Comparison of ENCODE assay signal across 8 cellular contexts in genomic region chr4:73259552-73260140, GRCh38. TPM values are rescaled to one million over a fixed set of nuclear protein-coding genes. Genes with fewer than 3 reads are reported as not detected.
DNase-seq lines count a peak whose midpoint lies in the region; ATAC-seq, FAIRE-seq and TF ChIP-seq lines count a peak whose summit lies in the region.

No MANE protein-coding gene starts in this region.

- no peak for TF ChIP-seq RAD21 in SK-N-SH (IDR thresholded peaks at IDR 0.05; ENCODE audit: low read length)
- no peak for TF ChIP-seq RAD21 in H1 (IDR thresholded peaks at IDR 0.05 in 1 of 2, conservative IDR thresholded peaks at IDR 0.05 in 1 of 2; ENCODE audit: low read depth in 2 of 2, low read length in 2 of 2)

- TF ChIP-seq EP300 in SK-N-SH (IDR thresholded peaks at IDR 0.05; ENCODE audit: borderline replicate concordance in 1 of 2, low read depth in 1 of 2, low read length in 1 of 2): no peak
- TF ChIP-seq EP300 in H1 (IDR thresholded peaks at IDR 0.05; ENCODE audit: borderline replicate concordance in 1 of 2, low read depth in 2 of 2, low read length in 2 of 2): no peak

- H2AFZ ChIP-seq in ACC112 (ENCODE audit: low read length, unreplicated experiment): peak overlapping the region; percentile 49
- H2AFZ ChIP-seq in SK-N-SH (ENCODE audit: low read depth): peak overlapping the region; percentile 77
- H2AFZ ChIP-seq in H1 (ENCODE audit: low read length): peak overlapping the region; percentile 96

- peak overlapping the region; percentile 100 for H3K27ac Mint-ChIP-seq in nephron progenitor cell

- H3K36me3 ChIP-seq in ACC112 (ENCODE audit: insufficient read depth, low read length): 0 out of 2 replicates have a peak, but pooled peaks cover 5% of the 10 kb centered on the region
- peaks cover 17 to 19% of the 10 kb centered on the region in 2 experiments for H3K36me3 ChIP-seq in SK-N-SH (replicated peaks in 1 of 2; ENCODE audit: control insufficient read depth in 1 of 2, insufficient read depth in 2 of 2, low read length in 1 of 2)
- peaks cover 0 to 5% (median 0%) of the 10 kb centered on the region in 4 experiments; a peak in 2 of 8 replicates for H3K36me3 ChIP-seq in H1 (ENCODE audit: control insufficient read depth in 2 of 4, insufficient read depth in 4 of 4, low read length in 3 of 4)

- no peaks in the 10 kb centered on the region for H3K36me3 Mint-ChIP-seq in nephron progenitor cell (ENCODE audit: low read depth)

- no peak overlapping the region for H3K14ac ChIP-seq in H1 (ENCODE audit: insufficient read length)

- no peak overlapping the region for H4K8ac ChIP-seq in H1 (ENCODE audit: extremely low read depth, insufficient read depth, low read length)

- TF ChIP-seq CTCF in SK-N-SH (IDR thresholded peaks at IDR 0.05) (no peak), H1 (IDR thresholded peaks at IDR 0.05; ENCODE audit: control extremely low read depth in 1 of 3, insufficient read depth in 1 of 3, low read depth in 1 of 3, low read length in 3 of 3) (no peak), nephron progenitor cell (IDR thresholded peaks at IDR 0.05) (no peak)

- H3K4me1 Mint-ChIP-seq in nephron progenitor cell: peaks cover 48% of the 10 kb centered on the region

- WGBS in SK-N-SH (ENCODE audit: low lambda C conversion rate): 3% methylated on average over 9 of the region's 9 CpGs
- WGBS in H1 (ENCODE audit: extremely low coverage in 1 of 2, insufficient coverage in 1 of 2, insufficient read length in 1 of 2, insufficient replicate concordance in 2 of 2, low coverage in 1 of 2, low lambda C conversion rate in 2 of 2, missing lambda C conversion rate in 1 of 2), 2 experiments: 5% methylated on average over 9 of the region's 9 CpGs; no CpG with 5 or more reads in 1 of the 2 experiments

- no peak overlapping the region for H3K23ac ChIP-seq in H1 (ENCODE audit: insufficient read length)

- DNase-seq in SK-N-SH (no peak), H1 (ENCODE audit: low read depth in 1 of 2, low spot score in 2 of 2) (no peak), nephron progenitor cell (peak; percentile 12), ecto neural progenitor cell (ENCODE audit: low spot score) (no peak), NCI-H1930 (lab: John Stamatoyannopoulos, UW) (no peak)

- peaks cover 2% of the 10 kb centered on the region for H3K27me3 Mint-ChIP-seq in nephron progenitor cell (ENCODE audit: low read depth, poor library complexity)

- peak overlapping the region; percentile 100 for H3K4me3 Mint-ChIP-seq in nephron progenitor cell

- H4K91ac ChIP-seq in H1 (replicated peaks; ENCODE audit: insufficient read length, low read length): peak overlapping the region; percentile 63

- H2BK20ac ChIP-seq in H1 (ENCODE audit: low read length): no peak overlapping the region

- peaks cover 28% of the 10 kb centered on the region for H3F3A ChIP-seq in SK-N-SH (replicated peaks; ENCODE audit: insufficient read depth)

- POLR2A ChIA-PET in SK-N-SH (lab: Yijun Ruan, JAX): interaction anchor here (0.6 to 1.9 kb wide), 6 partner anchors 20 to 197 kb away, joined by 3 to 8 read pairs (median 4); no protein-coding TSS in a partner anchor
- POLR2A ChIA-PET in H1 (lab: Charles Lee; ENCODE audit: partially characterized antibody): interaction anchor here (0.7 to 3.2 kb wide), 19 partner anchors 8 to 260 kb away, joined by 3 to 14 read pairs (median 4); partner anchors contain the start of gene COX18

- H3K27me3 ChIP-seq in ACC112 (ENCODE audit: insufficient read depth, low read length) (no peaks in the 10 kb centered on the region), SK-N-SH (ENCODE audit: insufficient read depth) (no peaks in the 10 kb centered on the region), H1 (replicated peaks in 1 of 4; ENCODE audit: control insufficient read depth in 3 of 4, extremely low read depth in 1 of 4, insufficient read depth in 3 of 4, low read length in 3 of 4) (no peaks in the 10 kb centered on the region)

- no peak overlapping the region for H2BK15ac ChIP-seq in H1 (ENCODE audit: low read length)

- peak overlapping the region; percentile 87 for H3K4me2 ChIP-seq in SK-N-SH
- peak overlapping the region; percentile 75 for H3K4me2 ChIP-seq in H1 (ENCODE audit: insufficient read depth in 1 of 2, low read depth in 2 of 2, low read length in 2 of 2)

- no peak overlapping the region for H2AK5ac ChIP-seq in H1 (ENCODE audit: low read depth, low read length)

- H3K9me3 ChIP-seq in SK-N-SH (no peaks in the 10 kb centered on the region), H1 (ENCODE audit: insufficient read depth in 2 of 2, low read depth in 1 of 2, low read length in 1 of 2) (no peaks in the 10 kb centered on the region)

- peaks cover 68% of the 10 kb centered on the region for H3K79me2 ChIP-seq in ACC112 (ENCODE audit: control insufficient read depth, insufficient read depth, low read length, unreplicated experiment)
- peaks cover 64% of the 10 kb centered on the region for H3K79me2 ChIP-seq in SK-N-SH (ENCODE audit: insufficient read depth)
- peaks cover 14 to 60% of the 10 kb centered on the region in 2 experiments; a peak in 3 of 4 replicates for H3K79me2 ChIP-seq in H1 (ENCODE audit: control insufficient read depth in 1 of 2, insufficient read depth in 2 of 2, low read length in 2 of 2)

- H3K4me3 ChIP-seq in ACC112 (ENCODE audit: low read depth, low read length) (peak overlapping the region; percentile 95), SK-N-SH (ENCODE audit: low read depth in 2 of 2, low read length in 1 of 2) (peak overlapping the region; percentile 75 to 94), H1 (ENCODE audit: extremely low read depth in 1 of 4, insufficient read depth in 2 of 4, low read depth in 3 of 4, low read length in 4 of 4) (peak overlapping the region; percentile 86 to 100 (median 94))

- H3K9me2 ChIP-seq in SK-N-SH: no peaks in the 10 kb centered on the region

- no peak for FAIRE-seq in H1 (lab: Jason Lieb, UNC)

- H3K56ac ChIP-seq in H1 (replicated peaks; ENCODE audit: insufficient read length, low read depth, low read length): peak overlapping the region; percentile 43

- CTCF ChIA-PET in SK-N-SH (lab: Yijun Ruan, JAX): interaction anchor here (1.1 to 6.9 kb wide), 3 partner anchors 15 to 190 kb away, joined by 3 to 48 read pairs (median 5); partner anchors contain the start of gene COX18
- CTCF ChIA-PET in H1 (lab: Charles Lee; ENCODE audit: partially characterized antibody): interaction anchor here (1.0 kb wide), 1 partner anchor 40 kb away, joined by 3 read pairs; no protein-coding TSS in a partner anchor

- H3K79me1 ChIP-seq in H1 (ENCODE audit: low read depth, low read length): no peaks in the 10 kb centered on the region; the same call in 1 of the 2 replicates

- H3K27ac ChIP-seq in ACC112 (ENCODE audit: low read depth, low read length) (peak overlapping the region; percentile 89), SK-N-SH (ENCODE audit: low read depth in 2 of 2, low read length in 1 of 2) (peak overlapping the region; percentile 94 to 99), H1 (ENCODE audit: low read depth, low read length) (peak overlapping the region; percentile 99)

- no peak overlapping the region for H3K4ac ChIP-seq in H1 (replicated peaks; ENCODE audit: insufficient read length, low read depth, low read length)

- no peak overlapping the region for H2BK12ac ChIP-seq in H1 (ENCODE audit: low read depth, low read length)

- H3K9me3 Mint-ChIP-seq in nephron progenitor cell: no peaks in the 10 kb centered on the region

- no peaks in the 10 kb centered on the region; the same call in 1 of the 2 replicates for H3K23me2 ChIP-seq in H1 (ENCODE audit: low read depth, low read length)

- H3K9ac ChIP-seq in SK-N-SH: peak overlapping the region; percentile 83
- H3K9ac ChIP-seq in H1 (replicated peaks in 1 of 4; ENCODE audit: extremely low read depth in 1 of 4, low read depth in 3 of 4, low read length in 3 of 4): peak overlapping the region; percentile 86 to 98 (median 96)

- H3K4me1 ChIP-seq in ACC112 (ENCODE audit: control insufficient read depth, insufficient read depth, low read length, unreplicated experiment) (peaks cover 23% of the 10 kb centered on the region), SK-N-SH (ENCODE audit: control insufficient read depth in 1 of 2, insufficient read depth in 2 of 2, low read depth in 1 of 2, low read length in 1 of 2) (peaks cover 5 to 7% of the 10 kb centered on the region in 2 experiments; a peak in 2 of 4 replicates), H1 (replicated peaks in 1 of 4; ENCODE audit: control insufficient read depth in 3 of 4, insufficient read depth in 4 of 4, low read length in 3 of 4) (peaks cover 0 to 5% (median 0%) of the 10 kb centered on the region in 4 experiments; a peak in 2 of 7 replicates)

- H2BK5ac ChIP-seq in H1 (ENCODE audit: low read depth, low read length): peak overlapping the region; percentile 0; the same call in 1 of the 2 replicates

- peak overlapping the region; percentile 83 for H4K5ac ChIP-seq in H1 (ENCODE audit: insufficient read length, low read depth, low read length)

- peak overlapping the region; percentile 62; the same call in 1 of the 2 replicates for H3K18ac ChIP-seq in H1 (ENCODE audit: extremely low read depth, low read length)

- no peak overlapping the region for H2BK120ac ChIP-seq in H1 (replicated peaks; ENCODE audit: low read depth, low read length)

- TF ChIP-seq POLR2A in GM18505 (IDR thresholded peaks at IDR 0.05; ENCODE audit: borderline replicate concordance, extremely low read depth, insufficient read depth, insufficient read length) (no peak), H1 (IDR thresholded peaks at IDR 0.05; ENCODE audit: control extremely low read depth in 1 of 2, low read depth in 2 of 2, low read length in 2 of 2) (no peak)

- ATAC-seq in GM18505 (IDR thresholded peaks at IDR 0.05; ENCODE audit: unreplicated experiment): peak; percentile 2
- ATAC-seq in HG03025 (IDR thresholded peaks at IDR 0.05; ENCODE audit: low FRiP score, unreplicated experiment): peak; percentile 6

- peaks cover 24% of the 10 kb centered on the region for H4K20me1 ChIP-seq in SK-N-SH (ENCODE audit: insufficient read depth)
- peaks cover 0 to 10% of the 10 kb centered on the region in 2 experiments for H4K20me1 ChIP-seq in H1 (replicated peaks in 1 of 2; ENCODE audit: control insufficient read depth in 1 of 2, insufficient read depth in 2 of 2, low read length in 2 of 2)

TF ChIP-seq in SK-N-SH, 30 proteins besides CTCF, POLR2A, EP300 and RAD21 (continues in another document):
- no peak for TF ChIP-seq FOXM1 (IDR thresholded peaks at IDR 0.05; ENCODE audit: low read depth)

RNA-seq across cellular contexts. Expression of gene ANKRD17, which starts 1.0 kb away (rescaled TPM):
- 25.6 and 33.1 TPM in 2 replicates for polyA plus RNA-seq in SK-N-SH (2012; rRNA removed)
- 18.1 and 26.1 TPM in 2 replicates for polyA plus RNA-seq in SK-N-SH (2012; cell fraction: cytosol; rRNA removed)
- polyA plus RNA-seq in SK-N-SH (2012; cell fraction: nucleus; rRNA removed): 23.1 and 53.8 TPM in 2 replicates
- total RNA-seq in H1 (2021; fragmentation: NEBNext Ultra II Directional; extraction: Animal tissue kit (Norgen Biotek cat#: 25700)): 87.1 and 93.7 TPM in 2 replicates
- 28.7 and 42.4 TPM in 2 replicates for polyA plus RNA-seq in H1 (2011; rRNA removed)
- polyA plus RNA-seq in H1 (2011; cell fraction: cytosol; rRNA removed): 38.1 TPM
- polyA plus RNA-seq in H1 (2011; cell fraction: nucleus; rRNA removed): 42.6 TPM
- 45.9 to 61.7 TPM (median 51.7 TPM) in 4 replicates for polyA plus RNA-seq in H1 (2012, experiment 1 of 2)
- polyA plus RNA-seq in H1 (2012, experiment 2 of 2): 1.7 TPM
- 37.9 TPM for polyA plus RNA-seq in H1 (2013, experiment 1 of 2)
- polyA plus RNA-seq in H1 (2013, experiment 2 of 2): 33.2 TPM
- polyA minus RNA-seq in H1 (2011; rRNA and poly(A)+ RNA removed): 204 and 252 TPM in 2 replicates
- 79.8 TPM for polyA minus RNA-seq in H1 (2011; cell fraction: cytosol; rRNA and poly(A)+ RNA removed)
- 118 TPM for polyA minus RNA-seq in H1 (2011; cell fraction: nucleus; rRNA and poly(A)+ RNA removed)
